ENCODE assay signal across 15 cellular contexts in the genomic region with DNA sequence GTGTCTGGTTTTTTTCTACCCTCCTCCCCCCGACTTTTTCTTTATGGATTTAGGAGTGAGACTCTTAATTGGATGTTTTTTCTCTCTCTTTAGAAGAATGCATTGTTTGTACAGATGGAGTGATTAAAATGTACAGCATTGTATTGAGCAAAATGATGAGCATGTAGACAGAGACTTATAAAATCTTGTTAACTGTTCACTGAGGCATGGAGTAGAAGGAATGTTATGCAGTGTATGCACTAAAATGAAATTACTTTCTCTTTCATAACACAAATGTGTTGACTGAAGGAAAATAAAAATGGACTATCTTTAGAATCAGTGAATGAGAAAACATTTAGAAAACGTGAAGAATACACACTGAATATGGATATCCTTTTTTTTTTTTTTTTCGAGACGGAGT. TPM values are rescaled to one million over a fixed set of nuclear protein-coding genes. Genes with fewer than 3 reads are reported as not detected.
DNase-seq lines count a peak whose midpoint lies in the region; ATAC-seq and TF ChIP-seq lines count a peak whose summit lies in the region.
"Had no signal": no experiment of that assay in that cellular context is flagged by ENCODE, and none has a peak within 500 bp of the region (broad histone marks: within the 10 kb centered on the region; RNA-seq: fewer than 3 reads in every experiment).

No MANE protein-coding gene starts in this region.

- H3K79me1 ChIP-seq in IMR-90 (ENCODE audit: low read depth in 1 of 2, low read length in 2 of 2) = peaks cover 12 to 71% of the 10 kb centered on the region in 2 experiments; a peak in 3 of 4 replicates

- CTCF ChIA-PET in IMR-90 (lab: Yijun Ruan, JAX) = no interaction called here

- H3K4ac ChIP-seq in IMR-90 (ENCODE audit: low read depth, low read length) = no peak overlapping the region

- no peak overlapping the region for H4K91ac ChIP-seq in IMR-90 (ENCODE audit: insufficient read depth, low read depth, low read length)

- H2BK15ac ChIP-seq in IMR-90 (ENCODE audit: low read depth, low read length) = no peak overlapping the region

- DNase-seq in IMR-90 (no peak), left lobe of liver (ENCODE audit: low spot score) (no peak), nucleus accumbens (lab: John Stamatoyannopoulos, UW) (no peak)
- DNase-seq in activated CD4-positive, alpha-beta T cell treated with anti-CD3 and anti-CD28 coated beads for 4 hours = no peak
- no peak for DNase-seq in activated naive CD4-positive, alpha-beta T cell treated with anti-CD3 and anti-CD28 coated beads, Interleukin-2, amount 50 U/mL, for 72 hours (ENCODE audit: low spot score in 2 of 2)
- DNase-seq in activated CD4-positive, alpha-beta T cell treated with anti-CD3 and anti-CD28 coated beads for 1 hour = no peak
- DNase-seq: activated naive CD8-positive, alpha-beta T cell treated with anti-CD3 and anti-CD28 coated beads for 36 hours; CD4-positive, alpha-beta memory T cell; effector CD4-positive, alpha-beta T cell; mucosa of descending colon; NCI-H345; SHP77; sigmoid colon had no signal

- H2BK120ac ChIP-seq in IMR-90 (ENCODE audit: low read depth, low read length) = no peak overlapping the region

- no peaks in the 10 kb centered on the region for H3K9me3 ChIP-seq in IMR-90 (ENCODE audit: control insufficient read depth, insufficient read depth, low read length)
- H3K9me3 ChIP-seq: mucosa of descending colon, sigmoid colon had no signal

- TF ChIP-seq POLR2A in IMR-90 (IDR thresholded peaks at IDR 0.05; ENCODE audit: low read depth, low read length) = no peak

- H3K4me2 ChIP-seq in IMR-90 (ENCODE audit: low read depth, low read length) = no peak overlapping the region; the same call in 1 of the 2 replicates

- H2AFZ ChIP-seq in IMR-90 (replicated peaks; ENCODE audit: low read length, poor library complexity) = no peak overlapping the region

- H3K23ac ChIP-seq in IMR-90 (ENCODE audit: low read depth, low read length) = no peak overlapping the region

- no peak overlapping the region for H3K4me3 ChIP-seq in IMR-90 (ENCODE audit: insufficient read depth, low read depth, low read length)
- H3K4me3 ChIP-seq: mucosa of descending colon, sigmoid colon had no signal

- H3K27ac ChIP-seq in IMR-90 (ENCODE audit: insufficient read depth, low read length) = no peak overlapping the region
- H3K27ac ChIP-seq: sigmoid colon had no signal

- H3K27me3 ChIP-seq in IMR-90 (ENCODE audit: control insufficient read depth, insufficient read depth, low read length) = no peaks in the 10 kb centered on the region
- H3K27me3 ChIP-seq: sigmoid colon had no signal

- no peak overlapping the region for H3K9ac ChIP-seq in IMR-90 (ENCODE audit: low read depth, low read length)

- H4K8ac ChIP-seq in IMR-90 (ENCODE audit: low read depth in 2 of 2, low read length in 2 of 2) = no peak overlapping the region

- H3K4me1 ChIP-seq in IMR-90 (ENCODE audit: control insufficient read depth, insufficient read depth, low read length) = peaks cover 3% of the 10 kb centered on the region; the same call in 1 of the 2 replicates

- POLR2A ChIA-PET in IMR-90 (lab: Charles Lee; ENCODE audit: unreplicated experiment) = no interaction called here

- no peak overlapping the region for H3K14ac ChIP-seq in IMR-90 (replicated peaks; ENCODE audit: low read depth, low read length)

- no peak overlapping the region for H3K56ac ChIP-seq in IMR-90 (ENCODE audit: extremely low read depth, insufficient read depth, low read length)

- H3K18ac ChIP-seq in IMR-90 (ENCODE audit: low read depth, low read length) = no peak overlapping the region

- dilution Hi-C loops in IMR-90 (cut with HindIII; ENCODE audit: low sequenced_read_pairs, unreplicated experiment) = no loop called here

- H3K27ac Mint-ChIP-seq in activated naive CD4-positive, alpha-beta T cell treated with anti-CD3 and anti-CD28 coated beads, Interleukin-2, amount 50 U/mL, for 72 hours = peak overlapping the region in 1 of 2 donors; percentile 48
- H3K27ac Mint-ChIP-seq: activated naive CD8-positive, alpha-beta T cell treated with anti-CD3 and anti-CD28 coated beads for 36 hours; CD4-positive, alpha-beta memory T cell had no signal

- H4K20me1 ChIP-seq in IMR-90 (ENCODE audit: insufficient read depth, low read length) = peaks cover 25% of the 10 kb centered on the region

- H3K9me1 ChIP-seq in IMR-90 (ENCODE audit: insufficient read depth, low read length) = no peaks in the 10 kb centered on the region

- in situ Hi-C loops in IMR-90 (cut with MboI; ENCODE audit: low sequenced_read_pairs) = no loop called here

- no peak overlapping the region for H2AK5ac ChIP-seq in IMR-90 (ENCODE audit: low read depth, low read length)

- H4K5ac ChIP-seq in IMR-90 (ENCODE audit: low read depth, low read length) = no peak overlapping the region

- H3K36me3 Mint-ChIP-seq in activated naive CD4-positive, alpha-beta T cell treated with anti-CD3 and anti-CD28 coated beads, Interleukin-2, amount 50 U/mL, for 72 hours = no peaks in the 10 kb centered on the region

- peaks cover 10% of the 10 kb centered on the region for H3K36me3 ChIP-seq in IMR-90 (ENCODE audit: control insufficient read depth, insufficient read depth, low read length)
- H3K36me3 ChIP-seq: sigmoid colon had no signal

- intact Hi-C loops in IMR-90 (cut with micrococcal nuclease) = no loop called here

- no CpG with 5 or more reads among the region's 4 CpGs for WGBS in IMR-90 (ENCODE audit: extremely low coverage in 2 of 2, insufficient read length in 1 of 2), 2 experiments

- H3K9me3 Mint-ChIP-seq in activated naive CD4-positive, alpha-beta T cell treated with anti-CD3 and anti-CD28 coated beads, Interleukin-2, amount 50 U/mL, for 72 hours = no peaks in the 10 kb centered on the region
- H3K9me3 Mint-ChIP-seq: activated naive CD8-positive, alpha-beta T cell treated with anti-CD3 and anti-CD28 coated beads for 36 hours; CD4-positive, alpha-beta memory T cell had no signal

- peak; percentile 42 for ATAC-seq in GM18867 (IDR thresholded peaks at IDR 0.05; ENCODE audit: unreplicated experiment)
- ATAC-seq in GM21786 (IDR thresholded peaks at IDR 0.05; ENCODE audit: unreplicated experiment) = peak; percentile 50
- ATAC-seq in IMR-90 (ENCODE audit: low read depth) = peak; percentile 71
- peak; percentile 13 for ATAC-seq in left lobe of liver
- ATAC-seq in activated naive CD4-positive, alpha-beta T cell treated with anti-CD3 and anti-CD28 coated beads, Interleukin-2, amount 50 U/mL, for 72 hours = no peak
- ATAC-seq: mucosa of descending colon had no signal

- no peak overlapping the region for H2BK20ac ChIP-seq in IMR-90 (ENCODE audit: low read depth, low read length)

- no peak for TF ChIP-seq RAD21 in IMR-90 (IDR thresholded peaks at IDR 0.05; ENCODE audit: low read length)

- no peak overlapping the region for H2AK9ac ChIP-seq in IMR-90 (replicated peaks; ENCODE audit: low read depth, low read length, poor library complexity)

- no peak overlapping the region for H2BK5ac ChIP-seq in IMR-90 (ENCODE audit: low read depth, low read length, poor library complexity, severe bottlenecking)

- BruUV-seq in IMR-90 (replicated peaks; lab: Mats Ljungman, UMichigan) = no TSS peak

- TF ChIP-seq CTCF in IMR-90 (conservative IDR thresholded peaks at IDR 0.05; ENCODE audit: low read depth, low read length) = no peak

TF ChIP-seq in IMR-90, 13 proteins besides CTCF, POLR2A, EP300 and RAD21:
- no peak for TF ChIP-seq SMC3 (IDR thresholded peaks at IDR 0.05; ENCODE audit: low read depth, low read length)
- TF ChIP-seq BHLHE40 (IDR thresholded peaks at IDR 0.05; ENCODE audit: low read depth, low read length) = no peak
- TF ChIP-seq, protein P1, sequence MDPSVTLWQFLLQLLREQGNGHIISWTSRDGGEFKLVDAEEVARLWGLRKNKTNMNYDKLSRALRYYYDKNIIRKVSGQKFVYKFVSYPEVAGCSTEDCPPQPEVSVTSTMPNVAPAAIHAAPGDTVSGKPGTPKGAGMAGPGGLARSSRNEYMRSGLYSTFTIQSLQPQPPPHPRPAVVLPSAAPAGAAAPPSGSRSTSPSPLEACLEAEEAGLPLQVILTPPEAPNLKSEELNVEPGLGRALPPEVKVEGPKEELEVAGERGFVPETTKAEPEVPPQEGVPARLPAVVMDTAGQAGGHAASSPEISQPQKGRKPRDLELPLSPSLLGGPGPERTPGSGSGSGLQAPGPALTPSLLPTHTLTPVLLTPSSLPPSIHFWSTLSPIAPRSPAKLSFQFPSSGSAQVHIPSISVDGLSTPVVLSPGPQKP (IDR thresholded peaks at IDR 0.05; ENCODE audit: borderline replicate concordance, low read depth, low read length) = no peak

RNA-seq across cellular contexts. Expression of a gene that starts 39.8 kb away (rescaled TPM):
- total RNA-seq in IMR-90 (2012; rRNA removed) (88.6 and 96.4 TPM in 2 replicates), left lobe of liver (36.4 TPM)
- 56.0 and 77.5 TPM in 2 replicates for polyA plus RNA-seq in IMR-90 (2012; rRNA removed)
- 67.0 and 119 TPM in 2 replicates for polyA plus RNA-seq in IMR-90 (2012; cell fraction: cytosol; rRNA removed)
- 33.2 and 65.3 TPM in 2 replicates for polyA plus RNA-seq in IMR-90 (2012; cell fraction: nucleus; rRNA removed; ENCODE audit: low replicate concordance)
- 10 to 100 TPM; 35.8 to 42.4 TPM for total RNA-seq in activated naive CD4-positive, alpha-beta T cell treated with anti-CD3 and anti-CD28 coated beads, Interleukin-2, amount 50 U/mL, for 72 hours

RNA-seq across cellular contexts. Expression of a gene that starts 53.6 kb away (rescaled TPM):
- total RNA-seq in IMR-90 (2012; rRNA removed) = 36.9 and 48.6 TPM in 2 replicates
- 43.1 and 50.6 TPM in 2 replicates for polyA plus RNA-seq in IMR-90 (2012; rRNA removed)
- 45.3 and 59.7 TPM in 2 replicates for polyA plus RNA-seq in IMR-90 (2012; cell fraction: cytosol; rRNA removed)
- 75.0 and 78.4 TPM in 2 replicates for polyA plus RNA-seq in IMR-90 (2012; cell fraction: nucleus; rRNA removed; ENCODE audit: low replicate concordance)
- total RNA-seq in left lobe of liver = 215 TPM
- total RNA-seq in activated naive CD4-positive, alpha-beta T cell treated with anti-CD3 and anti-CD28 coated beads, Interleukin-2, amount 50 U/mL, for 72 hours = 10 to 100 TPM; 60.0 to 70.6 TPM

Comparison
In these comparisons a context has a peak if more than half of its experiments do, and no peak if none do; other contexts are left out.
1. ATAC-seq: peak in GM18867 (single experiment), GM21786 (single experiment), IMR-90 (single experiment) and left lobe of liver (single experiment); none in activated naive CD4-positive, alpha-beta T cell treated with anti-CD3 and anti-CD28 coated beads, Interleukin-2, amount 50 U/mL, for 72 hours (0 of 2).